In genomic region chr18:23876496-23876895, GRCh38 we compare ENCODE assay signal across 32 cellular contexts.
"Had no signal": no experiment of that assay in that cellular context is flagged by ENCODE, and none has a peak within 500 bp of the region (broad histone marks: within the 10 kb centered on the region; RNA-seq: fewer than 3 reads in every experiment).

No MANE protein-coding gene starts in this region.

- H3K9me3 ChIP-seq: adrenal gland, Peyer's patch had no signal

- H3K27me3 Mint-ChIP-seq: activated CD4-positive, alpha-beta memory T cell treated with anti-CD3 and anti-CD28 coated beads for 36 hours had no signal

- H3K36me3 ChIP-seq: adrenal gland had no signal

- H3K4me3 Mint-ChIP-seq: activated B cell treated with CpG ODN at 0.5 μM for 24 hours; activated CD4-positive, alpha-beta memory T cell treated with anti-CD3 and anti-CD28 coated beads for 36 hours; activated naive CD4-positive, alpha-beta T cell treated with anti-CD3 and anti-CD28 coated beads for 36 hours; activated T-cell treated with anti-CD3 and anti-CD28 coated beads, Interleukin-2, amount 50 U/mL, for 4 hours; activated T-helper 1 cell treated with anti-CD3 and anti-CD28 coated beads, Interleukin-12 subunit alpha, Interleukin-12 subunit beta, Interleukin-2, Interleukin-4 antibody, amounts not matched to agents 30 ng/mL and 10 ng/mL and 1 ng/mL, durations not matched to agents 14 hours and 24 hours and 36 hours; brain had no signal

- H3K27ac ChIP-seq: adrenal gland, KMS-11, Peyer's patch, VCaP had no signal

- H3K4me1 ChIP-seq: adrenal gland had no signal

- H3K4me2 ChIP-seq: KMS-11 had no signal

- H3K27me3 ChIP-seq: adrenal gland, Peyer's patch had no signal

- H3K9ac ChIP-seq: KMS-11 had no signal

- H3K27ac Mint-ChIP-seq: activated B cell treated with CpG ODN at 0.5 μM for 24 hours; activated CD4-positive, alpha-beta memory T cell treated with anti-CD3 and anti-CD28 coated beads for 36 hours; activated naive CD4-positive, alpha-beta T cell treated with anti-CD3 and anti-CD28 coated beads for 36 hours; activated naive CD4-positive, alpha-beta T cell treated with anti-CD3 and anti-CD28 coated beads, Interleukin-2, amount 50 U/mL, for 72 hours; activated T-helper 1 cell treated with anti-CD3 and anti-CD28 coated beads, Interleukin-12 subunit alpha, Interleukin-12 subunit beta, Interleukin-2, Interleukin-4 antibody, amounts not matched to agents 30 ng/mL and 10 ng/mL and 1 ng/mL, durations not matched to agents 14 hours and 24 hours and 36 hours had no signal

- H3K36me3 Mint-ChIP-seq: activated CD4-positive, alpha-beta memory T cell treated with anti-CD3 and anti-CD28 coated beads for 36 hours; activated naive CD4-positive, alpha-beta T cell treated with anti-CD3 and anti-CD28 coated beads, Interleukin-2, amount 50 U/mL, for 72 hours; brain had no signal

- DNase-seq: activated B cell treated with CpG ODN at 0.5 μM for 24 hours; activated CD4-positive, alpha-beta memory T cell treated with anti-CD3 and anti-CD28 coated beads for 36 hours; activated CD4-positive, alpha-beta T cell treated with anti-CD3 and anti-CD28 coated beads for 4 hours; activated CD4-positive, alpha-beta T cell treated with anti-CD3 and anti-CD28 coated beads, Interleukin-2, amount 50 U/mL, for 1 hour; activated CD4-positive, CD25-positive, alpha-beta regulatory T cell treated with anti-CD3 and anti-CD28 coated beads, Interleukin-2, amount 50 U/mL, for 72 hours; activated CD8-positive, alpha-beta memory T cell treated with anti-CD3 and anti-CD28 coated beads, Interleukin-2, amount 50 U/mL, for 4 hours; activated gamma-delta T cell treated with Interleukin-2 at 50 U/mL for 16 hours; activated naive CD4-positive, alpha-beta T cell treated with anti-CD3 and anti-CD28 coated beads for 36 hours; activated T-cell treated with anti-CD3 and anti-CD28 coated beads for 4 hours; activated T-cell treated with anti-CD3 and anti-CD28 coated beads, Interleukin-2, amount 50 U/mL, for 4 hours; adrenal gland; central memory CD4-positive, alpha-beta T cell; NCI-H1048; NCI-H187; NCI-H2029 treated with DMSO at 0.1 percent for 48 hours; NCI-H2107; NCI-H226; NCI-H446 treated with DMSO at 0.1 percent for 48 hours; NK-92 treated with Interleukin-12 subunit alpha and Interleukin-12 subunit beta, amount 100 ng/mL, for 24 hours; PC-3; Peyer's patch; Right ventricle myocardium superior; RPMI8226; SW 1271; T-helper 1 cell; T-helper 2 cell; T-helper 9 cell had no signal

- ATAC-seq: activated naive CD4-positive, alpha-beta T cell treated with anti-CD3 and anti-CD28 coated beads, Interleukin-2, amount 50 U/mL, for 72 hours; activated T-cell treated with anti-CD3 and anti-CD28 coated beads, Interleukin-2, amount 50 U/mL, for 4 hours; PC-3 had no signal

- H3K9me3 Mint-ChIP-seq: activated B cell treated with CpG ODN at 0.5 μM for 24 hours; activated CD4-positive, alpha-beta memory T cell treated with anti-CD3 and anti-CD28 coated beads for 36 hours; activated naive CD4-positive, alpha-beta T cell treated with anti-CD3 and anti-CD28 coated beads for 36 hours; activated naive CD4-positive, alpha-beta T cell treated with anti-CD3 and anti-CD28 coated beads, Interleukin-2, amount 50 U/mL, for 72 hours; activated T-cell treated with anti-CD3 and anti-CD28 coated beads, Interleukin-2, amount 50 U/mL, for 4 hours; activated T-helper 1 cell treated with anti-CD3 and anti-CD28 coated beads, Interleukin-12 subunit alpha, Interleukin-12 subunit beta, Interleukin-2, Interleukin-4 antibody, amounts not matched to agents 30 ng/mL and 10 ng/mL and 1 ng/mL, durations not matched to agents 14 hours and 24 hours and 36 hours; brain had no signal

- H3K4me3 ChIP-seq: adrenal gland, Peyer's patch had no signal
